Comparison of ENCODE assay signal across 7 cellular contexts in the genomic region with DNA sequence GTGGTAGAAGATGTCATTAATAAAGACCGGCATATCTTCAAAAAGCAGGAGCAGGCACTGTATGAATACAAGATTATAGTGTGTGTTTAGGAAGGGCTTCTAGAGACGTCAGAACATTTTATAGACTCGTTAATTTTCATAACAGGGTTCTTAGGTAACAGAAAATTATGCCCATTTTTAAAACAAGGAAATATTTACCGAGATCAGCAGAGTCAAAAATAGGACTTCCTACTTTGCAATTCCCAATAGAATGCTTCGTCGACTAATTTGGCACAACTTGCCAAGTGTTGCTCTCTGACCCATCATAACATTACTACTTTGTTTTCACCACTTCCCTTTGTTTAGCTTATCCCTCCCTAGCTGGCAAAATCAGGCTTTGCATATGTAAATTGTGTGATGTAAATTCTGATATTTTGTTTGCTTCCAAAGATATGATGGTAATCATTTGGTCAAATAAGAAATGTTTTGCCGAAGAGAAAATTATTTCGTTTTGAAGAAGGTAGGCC. TPM values are rescaled to one million over a fixed set of nuclear protein-coding genes. Genes with fewer than 3 reads are reported as not detected.
A peak's percentile ranks its signal among the peaks of the same experiment; 100 is the strongest.
DNase-seq lines count a peak whose midpoint lies in the region; ATAC-seq and TF ChIP-seq lines count a peak whose summit lies in the region.

No MANE protein-coding gene starts in this region.

- peaks cover 11% of the 10 kb centered on the region for H3K9me3 Mint-ChIP-seq in neural progenitor cell

- peaks cover 26% of the 10 kb centered on the region for H3F3A ChIP-seq in neural progenitor cell (ENCODE audit: low read depth)

- peak overlapping the region; percentile 82 for H3K4me3 ChIP-seq in H7 (ENCODE audit: insufficient read depth, low read depth, low read length)
- H3K4me3 ChIP-seq in RWPE2 (ENCODE audit: severe bottlenecking): peak overlapping the region; percentile 99
- peak overlapping the region; percentile 74 to 94 for H3K4me3 ChIP-seq in esophagus (ENCODE audit: low read depth in 1 of 2, low read length in 2 of 2)
- peak overlapping the region; percentile 98 for H3K4me3 ChIP-seq in neural progenitor cell

- peak overlapping the region; percentile 84 for H3K4me2 ChIP-seq in neural progenitor cell

- peak overlapping the region; percentile 80 for H2AFZ ChIP-seq in neural progenitor cell (replicated peaks)

- peaks cover 30% of the 10 kb centered on the region for H3K4me1 Mint-ChIP-seq in neural progenitor cell

- H3K36me3 Mint-ChIP-seq in neural progenitor cell: peaks cover 3% of the 10 kb centered on the region

- WGBS in esophagus, 2 donors: 10 to 16% methylated on average over 8 of the region's 8 CpGs

- H3K4me1 ChIP-seq in RWPE2 (ENCODE audit: insufficient read depth, poor library complexity, severe bottlenecking): peaks cover 9% of the 10 kb centered on the region
- no peaks in the 10 kb centered on the region for H3K4me1 ChIP-seq in esophagus (ENCODE audit: control insufficient read depth in 2 of 2, insufficient read depth in 2 of 2, low read length in 1 of 2)
- H3K4me1 ChIP-seq in neural progenitor cell: peaks cover 30% of the 10 kb centered on the region

- H3K79me2 ChIP-seq in neural progenitor cell (ENCODE audit: low read depth): peaks cover 34% of the 10 kb centered on the region

- H3K9me3 ChIP-seq in RWPE2 (ENCODE audit: severe bottlenecking): no peaks in the 10 kb centered on the region
- H3K9me3 ChIP-seq in esophagus (ENCODE audit: control insufficient read depth in 2 of 2, insufficient read depth in 1 of 2, low read depth in 1 of 2, low read length in 1 of 2): no peaks in the 10 kb centered on the region
- H3K9me3 ChIP-seq in neural progenitor cell (ENCODE audit: low read depth): no peaks in the 10 kb centered on the region

- peak overlapping the region; percentile 27 for H3K9ac ChIP-seq in neural progenitor cell

- peaks cover 6% of the 10 kb centered on the region for H3K27me3 Mint-ChIP-seq in neural progenitor cell (ENCODE audit: insufficient read depth, low read depth)

- peak overlapping the region; percentile 96 for H3K4me3 Mint-ChIP-seq in neural progenitor cell

- ATAC-seq in RWPE2 (ENCODE audit: low read depth): no peak

- peak overlapping the region; percentile 78 for H3K27ac ChIP-seq in RWPE2 (ENCODE audit: poor library complexity, severe bottlenecking)
- peak overlapping the region in 1 of 2 donors; percentile 99 for H3K27ac ChIP-seq in esophagus (ENCODE audit: low read depth in 2 of 2, low read length in 1 of 2)
- peak overlapping the region; percentile 98 for H3K27ac ChIP-seq in neural progenitor cell

- H3K27ac Mint-ChIP-seq in neural progenitor cell: peak overlapping the region; percentile 98

- peaks cover 30% of the 10 kb centered on the region for H4K20me1 ChIP-seq in neural progenitor cell (ENCODE audit: low read depth)

- DNase-seq in H7 (no peak), RWPE2 (ENCODE audit: low spot score) (no peak), neural progenitor cell (ENCODE audit: low spot score) (no peak), SW 1271 (lab: John Stamatoyannopoulos, UW) (no peak), NCI-H510A (lab: John Stamatoyannopoulos, UW) (no peak), iPS-NIHi7 (ENCODE audit: extremely low spot score) (no peak)

- H3K27me3 ChIP-seq in H7 (ENCODE audit: control insufficient read depth, insufficient read depth, low read length) (no peaks in the 10 kb centered on the region), RWPE2 (ENCODE audit: insufficient read depth, poor library complexity, severe bottlenecking) (no peaks in the 10 kb centered on the region), esophagus (ENCODE audit: control insufficient read depth in 1 of 2, insufficient read depth in 2 of 2, low read length in 2 of 2) (no peaks in the 10 kb centered on the region), neural progenitor cell (no peaks in the 10 kb centered on the region)

- TF ChIP-seq CTCF in RWPE2 (IDR thresholded peaks at IDR 0.05; ENCODE audit: poor library complexity, severe bottlenecking) (no peak), neural progenitor cell (IDR thresholded peaks at IDR 0.05) (no peak)

- H3K36me3 ChIP-seq in H7 (replicated peaks; ENCODE audit: control insufficient read depth, insufficient read depth, low read length): no peaks in the 10 kb centered on the region
- H3K36me3 ChIP-seq in RWPE2 (ENCODE audit: low read depth): no peaks in the 10 kb centered on the region
- no peaks in the 10 kb centered on the region for H3K36me3 ChIP-seq in esophagus (ENCODE audit: control insufficient read depth in 2 of 2, insufficient read depth in 2 of 2, low read length in 1 of 2)
- H3K36me3 ChIP-seq in neural progenitor cell: no peaks in the 10 kb centered on the region

RNA-seq across cellular contexts. Expression of gene RANBP9, which starts 0.9 kb away (rescaled TPM):
- 23.6 and 30.7 TPM in 2 replicates for total RNA-seq in H7 (2014; rRNA removed; shearing (Covaris generic))
- 100 to 1,000 TPM in 1 of 2 donors, 10 to 100 TPM in 1; 60.8 to 123 TPM for polyA plus RNA-seq in esophagus
- 35.2 and 44.8 TPM in 2 replicates for total RNA-seq in neural progenitor cell (ENCODE audit: low replicate concordance)
